Comparison of ENCODE assay signal across 1 cellular context in the genomic region with DNA sequence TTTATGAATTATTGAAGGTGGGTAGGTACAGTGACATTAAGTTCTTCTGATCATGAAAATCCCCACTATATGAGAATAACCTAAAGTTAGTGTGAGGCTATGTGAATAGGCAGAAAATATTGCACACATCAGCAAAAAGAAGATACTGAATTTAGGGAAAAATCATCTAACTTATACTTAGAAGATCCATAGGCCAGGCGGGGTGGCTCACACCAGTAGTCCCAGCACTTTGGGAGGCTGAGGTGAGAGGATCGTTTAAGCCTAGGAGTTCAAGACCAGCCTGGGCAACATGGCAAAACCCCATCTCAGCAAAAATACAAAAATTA.
TF ChIP-seq lines count a peak whose summit lies in the region.

No MANE protein-coding gene starts in this region.

TF ChIP-seq in K562, 482 proteins besides CTCF, POLR2A, EP300 and RAD21:
- TF ChIP-seq NFATC3 (IDR thresholded peaks at IDR 0.05) (no peak), MAFK (IDR thresholded peaks at IDR 0.05; ENCODE audit: low read length) (peak; percentile 96), ZNF316 (IDR thresholded peaks at IDR 0.05) (peak; percentile 97), ZC3H11A (IDR thresholded peaks at IDR 0.05; ENCODE audit: low read depth, low read length) (no peak), MYNN (IDR thresholded peaks at IDR 0.05) (no peak), MYNN (CRISPR knock-in tag; IDR thresholded peaks at IDR 0.05) (no peak), C11orf30 (IDR thresholded peaks at IDR 0.05; ENCODE audit: low read depth) (peak; percentile 95), ZNF57 (CRISPR knock-in tag; IDR thresholded peaks at IDR 0.05) (no peak), TEAD1 (CRISPR knock-in tag; IDR thresholded peaks at IDR 0.05) (no peak), ZNF699 (CRISPR knock-in tag; IDR thresholded peaks at IDR 0.05; ENCODE audit: insufficient replicate concordance) (no peak), GABPB1 (CRISPR knock-in tag; IDR thresholded peaks at IDR 0.05) (no peak), ZNF431 (CRISPR knock-in tag; IDR thresholded peaks at IDR 0.05) (no peak), MAFF (IDR thresholded peaks at IDR 0.05; ENCODE audit: low read length) (peak; percentile 96), MAFG (tag; conservative IDR thresholded peaks at IDR 0.05) (peak; percentile 91)
- TF ChIP-seq, protein P1, sequence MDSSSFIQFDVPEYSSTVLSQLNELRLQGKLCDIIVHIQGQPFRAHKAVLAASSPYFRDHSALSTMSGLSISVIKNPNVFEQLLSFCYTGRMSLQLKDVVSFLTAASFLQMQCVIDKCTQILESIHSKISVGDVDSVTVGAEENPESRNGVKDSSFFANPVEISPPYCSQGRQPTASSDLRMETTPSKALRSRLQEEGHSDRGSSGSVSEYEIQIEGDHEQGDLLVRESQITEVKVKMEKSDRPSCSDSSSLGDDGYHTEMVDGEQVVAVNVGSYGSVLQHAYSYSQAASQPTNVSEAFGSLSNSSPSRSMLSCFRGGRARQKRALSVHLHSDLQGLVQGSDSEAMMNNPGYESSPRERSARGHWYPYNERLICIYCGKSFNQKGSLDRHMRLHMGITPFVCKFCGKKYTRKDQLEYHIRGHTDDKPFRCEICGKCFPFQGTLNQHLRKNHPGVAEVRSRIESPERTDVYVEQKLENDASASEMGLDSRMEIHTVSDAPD (CRISPR knock-in tag; IDR thresholded peaks at IDR 0.05) = no peak
- TF ChIP-seq, protein P2, sequence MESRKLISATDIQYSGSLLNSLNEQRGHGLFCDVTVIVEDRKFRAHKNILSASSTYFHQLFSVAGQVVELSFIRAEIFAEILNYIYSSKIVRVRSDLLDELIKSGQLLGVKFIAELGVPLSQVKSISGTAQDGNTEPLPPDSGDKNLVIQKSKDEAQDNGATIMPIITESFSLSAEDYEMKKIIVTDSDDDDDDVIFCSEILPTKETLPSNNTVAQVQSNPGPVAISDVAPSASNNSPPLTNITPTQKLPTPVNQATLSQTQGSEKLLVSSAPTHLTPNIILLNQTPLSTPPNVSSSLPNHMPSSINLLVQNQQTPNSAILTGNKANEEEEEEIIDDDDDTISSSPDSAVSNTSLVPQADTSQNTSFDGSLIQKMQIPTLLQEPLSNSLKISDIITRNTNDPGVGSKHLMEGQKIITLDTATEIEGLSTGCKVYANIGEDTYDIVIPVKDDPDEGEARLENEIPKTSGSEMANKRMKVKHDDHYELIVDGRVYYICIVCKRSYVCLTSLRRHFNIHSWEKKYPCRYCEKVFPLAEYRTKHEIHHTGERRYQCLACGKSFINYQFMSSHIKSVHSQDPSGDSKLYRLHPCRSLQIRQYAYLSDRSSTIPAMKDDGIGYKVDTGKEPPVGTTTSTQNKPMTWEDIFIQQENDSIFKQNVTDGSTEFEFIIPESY (CRISPR knock-in tag; IDR thresholded peaks at IDR 0.05) = no peak
TF ChIP-seq in K562: peak in this region for 5.
